8 cellular contexts compared by ENCODE assay signal in the genomic region with DNA sequence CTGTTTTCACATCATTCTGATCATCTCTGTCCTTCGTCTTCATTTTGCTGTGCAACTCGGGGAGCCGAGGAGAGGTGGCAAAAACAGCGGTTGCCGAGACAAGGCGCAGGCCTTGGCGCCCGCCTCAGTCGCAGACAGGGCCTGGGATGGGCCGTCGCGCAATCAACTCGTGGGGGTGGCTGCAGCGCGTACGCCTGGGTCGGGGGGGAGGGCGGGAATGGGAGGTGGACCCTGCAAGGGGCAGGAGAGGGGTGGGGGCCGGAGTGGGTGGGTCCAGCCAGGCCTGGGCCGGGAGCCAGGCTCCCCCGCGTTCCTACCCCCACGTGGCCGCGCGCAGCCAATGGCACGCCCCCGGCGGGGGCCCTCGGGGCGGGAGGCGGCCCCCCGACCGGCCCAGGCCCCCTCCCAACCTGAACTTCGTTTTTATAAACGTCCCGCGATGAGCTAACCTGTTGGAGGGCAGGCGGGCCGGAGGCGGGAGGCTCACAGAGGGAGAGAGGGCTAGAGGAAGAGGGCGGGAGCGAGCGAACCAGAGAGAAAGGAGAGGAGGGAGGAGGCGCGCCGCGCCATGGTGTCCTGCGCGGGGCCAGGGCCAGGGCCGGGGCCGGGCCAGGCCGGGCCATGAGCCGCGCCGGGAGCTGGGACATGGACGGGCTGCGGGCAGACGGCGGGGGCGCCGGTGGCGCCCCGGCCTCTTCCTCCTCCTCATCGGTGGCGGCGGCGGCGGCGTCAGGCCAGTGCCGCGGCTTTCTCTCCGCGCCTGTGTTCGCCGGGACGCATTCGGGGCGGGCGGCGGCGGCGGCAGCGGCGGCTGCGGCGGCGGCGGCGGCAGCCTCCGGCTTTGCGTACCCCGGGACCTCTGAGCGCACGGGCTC. TPM values are rescaled to one million over a fixed set of nuclear protein-coding genes. Genes with fewer than 3 reads are reported as not detected.
DNase-seq lines count a peak whose midpoint lies in the region; ATAC-seq, FAIRE-seq and TF ChIP-seq lines count a peak whose summit lies in the region.

Gene HOXD13 (plus strand): TSS at position 452 of the 875 bp plus-strand sequence. CDS start 170 bp downstream, at position 622.

- H3K4me3 Mint-ChIP-seq in activated CD4-positive, alpha-beta T cell treated with anti-CD3 and anti-CD28 coated beads, Interleukin-2, amount 10 ng/mL, durations not matched to agents 7 days and 5 days = peak within 1 kb of the TSS; percentile 6
- H3K4me3 Mint-ChIP-seq in stimulated activated effector memory CD8-positive, alpha-beta T cell treated with anti-CD3 and anti-CD28 coated beads, Interleukin-12 subunit alpha, Interleukin-12 subunit beta, amount 100 ng/mL, for 72 hours = peak within 1 kb of the TSS; percentile 34
- peak within 1 kb of the TSS in 1 of 2 donors; percentile 98 for H3K4me3 Mint-ChIP-seq in CD14-positive monocyte

- H3K27ac Mint-ChIP-seq in activated CD4-positive, alpha-beta T cell treated with anti-CD3 and anti-CD28 coated beads, Interleukin-2, amount 10 ng/mL, durations not matched to agents 7 days and 5 days = peak within 1 kb of the TSS; percentile 79
- no peak within 1 kb of the TSS for H3K27ac Mint-ChIP-seq in stimulated activated effector memory CD8-positive, alpha-beta T cell treated with anti-CD3 and anti-CD28 coated beads, Interleukin-12 subunit alpha, Interleukin-12 subunit beta, amount 100 ng/mL, for 72 hours
- H3K27ac Mint-ChIP-seq in CD14-positive monocyte = peak within 1 kb of the TSS in 2 of 7 donors; percentile 37 to 57

- CTCF ChIA-PET in activated CD4-positive, alpha-beta T cell treated with anti-CD3 and anti-CD28 coated beads, Interleukin-2, amount 10 ng/mL, durations not matched to agents 7 days and 5 days (lab: Charles Lee) = interaction anchor here (0.6 to 0.7 kb wide), 2 partner anchors 1065 to 1749 kb away, joined by 3 read pairs; no protein-coding TSS in a partner anchor

- H3K4me1 Mint-ChIP-seq in activated CD4-positive, alpha-beta T cell treated with anti-CD3 and anti-CD28 coated beads, Interleukin-2, amount 10 ng/mL, durations not matched to agents 7 days and 5 days = peaks cover 15% of the 10 kb centered on the region
- peaks cover 27% of the 10 kb centered on the region for H3K4me1 Mint-ChIP-seq in stimulated activated effector memory CD8-positive, alpha-beta T cell treated with anti-CD3 and anti-CD28 coated beads, Interleukin-12 subunit alpha, Interleukin-12 subunit beta, amount 100 ng/mL, for 72 hours
- peaks cover 36% of the 10 kb centered on the region for H3K4me1 Mint-ChIP-seq in CD14-positive monocyte

- H3K27me3 ChIP-seq in left ventricle myocardium inferior (ENCODE audit: low read depth) = peaks cover 100% of the 10 kb centered on the region

- FAIRE-seq in GM12891 (lab: Jason Lieb, UNC) = no peak

- POLR2A ChIA-PET in activated CD4-positive, alpha-beta T cell treated with anti-CD3 and anti-CD28 coated beads, Interleukin-2, amount 10 ng/mL, durations not matched to agents 7 days and 5 days (lab: Charles Lee) = no interaction called here

- ATAC-seq in stimulated activated effector memory CD8-positive, alpha-beta T cell treated with anti-CD3 and anti-CD28 coated beads, Interleukin-12 subunit alpha, Interleukin-12 subunit beta, amount 100 ng/mL, for 72 hours = no peak
- ATAC-seq in HG02610 (IDR thresholded peaks at IDR 0.05; ENCODE audit: unreplicated experiment) = no peak

- no peaks in the 10 kb centered on the region for H3K9me3 ChIP-seq in left ventricle myocardium inferior (replicated peaks)

- no peak within 1 kb of the TSS for H3K27ac ChIP-seq in left ventricle myocardium inferior (replicated peaks)

- TF ChIP-seq CTCF in left ventricle myocardium inferior (IDR thresholded peaks at IDR 0.05; ENCODE audit: borderline replicate concordance) (no peak), CD14-positive monocyte (IDR thresholded peaks at IDR 0.05) (no peak)

- H3K27me3 Mint-ChIP-seq in activated CD4-positive, alpha-beta T cell treated with anti-CD3 and anti-CD28 coated beads, Interleukin-2, amount 10 ng/mL, durations not matched to agents 7 days and 5 days = peaks cover 92% of the 10 kb centered on the region
- peaks cover 92 to 97% (median 95%) of the 10 kb centered on the region in 3 donors for H3K27me3 Mint-ChIP-seq in CD14-positive monocyte (ENCODE audit: low read depth in 3 of 3)

- H3K36me3 ChIP-seq in left ventricle myocardium inferior = no peaks in the 10 kb centered on the region

- peak within 1 kb of the TSS; percentile 53 for H3K4me3 ChIP-seq in left ventricle myocardium inferior

- peaks cover 3% of the 10 kb centered on the region for H3K36me3 Mint-ChIP-seq in activated CD4-positive, alpha-beta T cell treated with anti-CD3 and anti-CD28 coated beads, Interleukin-2, amount 10 ng/mL, durations not matched to agents 7 days and 5 days (ENCODE audit: low read depth)
- H3K36me3 Mint-ChIP-seq in stimulated activated effector memory CD8-positive, alpha-beta T cell treated with anti-CD3 and anti-CD28 coated beads, Interleukin-12 subunit alpha, Interleukin-12 subunit beta, amount 100 ng/mL, for 72 hours = peaks cover 6% of the 10 kb centered on the region
- H3K36me3 Mint-ChIP-seq in CD14-positive monocyte = peaks cover 0 to 13% of the 10 kb centered on the region in 2 donors

- DNase-seq in activated CD4-positive, alpha-beta T cell treated with anti-CD3 and anti-CD28 coated beads, Interleukin-2, amount 10 ng/mL, durations not matched to agents 7 days and 5 days = no peak
- no peak for DNase-seq in activated CD4-positive, alpha-beta T cell treated with anti-CD3 and anti-CD28 coated beads, Interleukin-2, amount 50 U/mL, for 4 hours
- DNase-seq in NCI-H526 treated with DMSO at 0.1 percent for 48 hours (lab: John Stamatoyannopoulos, UW) (peak; percentile 38), left ventricle myocardium inferior (no peak), CD14-positive monocyte (ENCODE audit: low spot score) (no peak), GM12891 (ENCODE audit: insufficient read length, low spot score) (no peak)
- no peak for DNase-seq in stimulated activated effector memory CD8-positive, alpha-beta T cell treated with anti-CD3 and anti-CD28 coated beads, Interleukin-12 subunit alpha, Interleukin-12 subunit beta, amount 100 ng/mL, for 72 hours (ENCODE audit: low spot score in 2 of 2)

- intact Hi-C loops in left ventricle myocardium inferior (cut with micrococcal nuclease) = loop anchor here (5.0 kb wide), 1 partner anchor 730 kb away; no protein-coding TSS in a partner anchor
- intact Hi-C loops in CD14-positive monocyte (cut with micrococcal nuclease) = loop anchor here (10.0 kb wide), 2 partner anchors 408 to 1758 kb away; partner anchors contain the start of gene SP9 (in 1 of the 2)

- H3K4me1 ChIP-seq in left ventricle myocardium inferior = peaks cover 37% of the 10 kb centered on the region

- H3K9me3 Mint-ChIP-seq in activated CD4-positive, alpha-beta T cell treated with anti-CD3 and anti-CD28 coated beads, Interleukin-2, amount 10 ng/mL, durations not matched to agents 7 days and 5 days = no peaks in the 10 kb centered on the region
- no peaks in the 10 kb centered on the region for H3K9me3 Mint-ChIP-seq in stimulated activated effector memory CD8-positive, alpha-beta T cell treated with anti-CD3 and anti-CD28 coated beads, Interleukin-12 subunit alpha, Interleukin-12 subunit beta, amount 100 ng/mL, for 72 hours
- peaks cover 0 to 40% (median 24%) of the 10 kb centered on the region in 7 donors for H3K9me3 Mint-ChIP-seq in CD14-positive monocyte

- TF ChIP-seq POLR2A in GM12891 (IDR thresholded peaks at IDR 0.05; ENCODE audit: low read depth, low read length) = no peak

TF ChIP-seq in GM12891, 5 proteins besides CTCF, POLR2A, EP300 and RAD21:
- TF ChIP-seq POLR2AphosphoS5 (IDR thresholded peaks at IDR 0.05; ENCODE audit: low read depth, low read length) = no peak
- TF ChIP-seq SPI1 (IDR thresholded peaks at IDR 0.05; ENCODE audit: low read depth, low read length) = no peak
- TF ChIP-seq TAF1 (IDR thresholded peaks at IDR 0.05; ENCODE audit: low read depth, low read length) = no peak
- TF ChIP-seq POU2F2 (IDR thresholded peaks at IDR 0.05; ENCODE audit: low read depth, low read length) = no peak
- no peak for TF ChIP-seq PAX5 (IDR thresholded peaks at IDR 0.05; ENCODE audit: insufficient read depth, low read length, severe bottlenecking)

RNA-seq across cellular contexts. Expression of gene HOXD13, which starts in this region (rescaled TPM):
- total RNA-seq in activated CD4-positive, alpha-beta T cell treated with anti-CD3 and anti-CD28 coated beads, Interleukin-2, amount 10 ng/mL, durations not matched to agents 7 days and 5 days = not detected
- not detected for total RNA-seq in left ventricle myocardium inferior
- not detected for polyA plus RNA-seq in CD14-positive monocyte
- polyA plus RNA-seq in GM12891 (2012; ENCODE audit: low read depth, missing spikeins) = not detected
